ENCODE assay signal across 12 cellular contexts in genomic region chr2:220077488-220077887, GRCh38.
A peak's percentile ranks its signal among the peaks of the same experiment; 100 is the strongest.
DNase-seq lines count a peak whose midpoint lies in the region; FAIRE-seq and TF ChIP-seq lines count a peak whose summit lies in the region.
"Had no signal": no experiment of that assay in that cellular context is flagged by ENCODE, and none has a peak within 500 bp of the region (broad histone marks: within the 10 kb centered on the region; RNA-seq: fewer than 3 reads in every experiment).

No MANE protein-coding gene starts in this region.

- peaks cover 31% of the 10 kb centered on the region for H3K4me1 ChIP-seq in mesodermal cell (ENCODE audit: control insufficient read depth, insufficient read depth, low read length, poor library complexity, severe bottlenecking)
- H3K4me1 ChIP-seq in vagina, result peaks cover 27% of the 10 kb centered on the region
- no peaks in the 10 kb centered on the region for H3K4me1 ChIP-seq in kidney (ENCODE audit: control insufficient read depth in 1 of 2, insufficient read depth in 1 of 2, low read depth in 1 of 2, low read length in 2 of 2)

- no peaks in the 10 kb centered on the region for H3K4me1 Mint-ChIP-seq in activated T-cell treated with anti-CD3 and anti-CD28 coated beads, Interleukin-2, amount 50 U/mL, for 24 hours (ENCODE audit: low read depth)
- H3K4me1 Mint-ChIP-seq: central memory CD8-positive, alpha-beta T cell had no signal

- H3K27ac ChIP-seq in mesodermal cell (ENCODE audit: low read depth, low read length, severe bottlenecking) (peak overlapping the region; percentile 85), vagina (peak overlapping the region; percentile 51), kidney (ENCODE audit: low read depth in 2 of 2, low read length in 2 of 2) (no peak overlapping the region)
- H3K27ac ChIP-seq: 22Rv1 had no signal

- no peak overlapping the region for H3K27ac Mint-ChIP-seq in activated T-cell treated with anti-CD3 and anti-CD28 coated beads, Interleukin-2, amount 50 U/mL, for 24 hours

- intact Hi-C loops in vagina (cut with DNase I) (no loop called here), kidney (cut with DNase I) (no loop called here)

- no peak for FAIRE-seq in kidney (lab: Jason Lieb, UNC)
- FAIRE-seq: RCC 7860 had no signal

- H3K9me3 Mint-ChIP-seq in activated T-cell treated with anti-CD3 and anti-CD28 coated beads, Interleukin-2, amount 50 U/mL, for 24 hours, result no peaks in the 10 kb centered on the region
- H3K9me3 Mint-ChIP-seq: central memory CD8-positive, alpha-beta T cell had no signal

- H3K4me3 Mint-ChIP-seq in activated T-cell treated with anti-CD3 and anti-CD28 coated beads, Interleukin-2, amount 50 U/mL, for 24 hours, result no peak overlapping the region
- H3K4me3 Mint-ChIP-seq: central memory CD8-positive, alpha-beta T cell had no signal

- no peak for TF ChIP-seq POLR2A in vagina (IDR thresholded peaks at IDR 0.05)

- H3K27me3 ChIP-seq in vagina, result no peaks in the 10 kb centered on the region

- H3K4me3 ChIP-seq in choroid plexus epithelial cell (ENCODE audit: low read depth, low read length) (no peak overlapping the region), mesodermal cell (ENCODE audit: extremely low read depth, insufficient read depth, low read length, poor library complexity, severe bottlenecking) (no peak overlapping the region), vagina (no peak overlapping the region), kidney (ENCODE audit: low read length in 2 of 2) (no peak overlapping the region)
- H3K4me3 ChIP-seq: skin epidermis had no signal

- H3K9me3 ChIP-seq in mesodermal cell (ENCODE audit: control insufficient read depth, low read length), result no peaks in the 10 kb centered on the region
- H3K9me3 ChIP-seq in vagina, result no peaks in the 10 kb centered on the region
- no peaks in the 10 kb centered on the region for H3K9me3 ChIP-seq in kidney (ENCODE audit: control insufficient read depth in 1 of 2, low read length in 2 of 2)

- H3K36me3 ChIP-seq in mesodermal cell (ENCODE audit: control insufficient read depth, insufficient read depth, low read length), result no peaks in the 10 kb centered on the region
- H3K36me3 ChIP-seq in vagina, result no peaks in the 10 kb centered on the region
- no peaks in the 10 kb centered on the region for H3K36me3 ChIP-seq in kidney (ENCODE audit: control insufficient read depth in 1 of 2, insufficient read depth in 2 of 2, low read length in 2 of 2)

- DNase-seq in DMS 273 (lab: John Stamatoyannopoulos, UW; ENCODE audit: unreplicated experiment) (peak; percentile 18), DMS 273 treated with DMSO at 0.1 percent for 48 hours (lab: John Stamatoyannopoulos, UW) (no peak), choroid plexus epithelial cell (ENCODE audit: low read depth) (peak; percentile 75), vagina (ENCODE audit: extremely low spot score in 2 of 2) (no peak), kidney (no peak), GM19240 (ENCODE audit: insufficient read length, low spot score) (no peak)
- no peak for DNase-seq in activated T-cell treated with anti-CD3 and anti-CD28 coated beads, Interleukin-2, amount 50 U/mL, for 24 hours

- no peak overlapping the region for H3K9ac ChIP-seq in kidney (ENCODE audit: low read length in 2 of 2)

- no peaks in the 10 kb centered on the region for H3K27me3 Mint-ChIP-seq in activated T-cell treated with anti-CD3 and anti-CD28 coated beads, Interleukin-2, amount 50 U/mL, for 24 hours
- H3K27me3 Mint-ChIP-seq: central memory CD8-positive, alpha-beta T cell had no signal

- WGBS in mesodermal cell (ENCODE audit: insufficient coverage in 2 of 2), 2 experiments, result 48 to 53% methylated on average over 4 to 6 of the region's 6 CpGs

- TF ChIP-seq CTCF in choroid plexus epithelial cell (conservative IDR thresholded peaks at IDR 0.05; ENCODE audit: low read depth, low read length) (peak; percentile 1), vagina (IDR thresholded peaks at IDR 0.05) (no peak), kidney (IDR thresholded peaks at IDR 0.05; ENCODE audit: borderline replicate concordance, extremely low read depth, insufficient read depth) (no peak)

- H3K36me3 Mint-ChIP-seq in activated T-cell treated with anti-CD3 and anti-CD28 coated beads, Interleukin-2, amount 50 U/mL, for 24 hours (ENCODE audit: low read depth), result no peaks in the 10 kb centered on the region

Comparison
In these comparisons a context has a peak if more than half of its experiments do, and no peak if none do; other contexts are left out.
1. DNase-seq: peak in DMS 273 (single experiment) and choroid plexus epithelial cell (single experiment); none in DMS 273 treated with DMSO at 0.1 percent for 48 hours (single experiment), vagina (0 of 2), kidney (single experiment), GM19240 (single experiment) and activated T-cell treated with anti-CD3 and anti-CD28 coated beads, Interleukin-2, amount 50 U/mL, for 24 hours (single experiment).
2. H3K27ac ChIP-seq: peak in mesodermal cell (single experiment) and vagina (single experiment); none in kidney (0 of 2).